ENCODE assay signal across 9 cellular contexts in the genomic region with DNA sequence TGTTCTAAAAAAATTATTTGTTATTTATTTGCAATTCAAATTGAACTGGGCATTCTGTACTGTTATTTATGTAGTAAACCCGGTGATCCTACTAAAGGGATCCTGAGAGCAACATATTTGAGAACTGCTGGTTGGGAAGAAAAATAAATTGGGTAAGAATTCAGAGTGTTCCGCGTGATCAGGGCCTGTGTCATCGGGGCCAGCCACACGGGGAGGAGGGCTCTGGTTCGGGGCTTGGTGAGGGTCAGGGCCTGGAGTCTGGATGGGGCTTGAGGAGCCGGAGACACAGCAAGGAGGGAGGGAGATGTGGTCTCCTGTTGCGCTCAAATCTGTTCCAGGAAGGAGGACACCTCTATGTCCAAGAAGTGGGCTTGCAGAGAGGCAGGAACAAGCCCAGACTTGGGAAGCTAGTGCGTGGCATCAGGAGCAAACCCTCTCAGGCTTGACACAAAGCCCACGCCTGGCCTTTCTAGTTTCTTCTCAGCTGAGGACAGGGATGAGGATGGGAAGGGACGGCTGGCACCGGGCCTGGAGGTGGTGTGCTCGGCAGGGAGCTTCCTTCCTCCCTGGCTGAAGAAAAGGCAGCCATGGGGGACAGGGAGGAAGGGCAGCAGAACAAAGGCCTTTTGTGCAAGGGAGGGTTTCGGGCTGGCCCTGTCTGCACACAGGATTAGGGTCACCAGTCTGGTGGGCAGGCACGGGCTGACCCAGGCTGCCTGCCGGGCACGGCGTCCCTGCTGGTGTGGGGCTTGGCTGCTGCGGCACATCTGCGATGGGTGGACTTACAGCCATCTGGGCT. TPM values are rescaled to one million over a fixed set of nuclear protein-coding genes. Genes with fewer than 3 reads are reported as not detected.
DNase-seq lines count a peak whose midpoint lies in the region; ATAC-seq, FAIRE-seq and TF ChIP-seq lines count a peak whose summit lies in the region.
"Had no signal": no experiment of that assay in that cellular context is flagged by ENCODE, and none has a peak within 500 bp of the region (broad histone marks: within the 10 kb centered on the region; RNA-seq: fewer than 3 reads in every experiment).

No MANE protein-coding gene starts in this region.

- no peaks in the 10 kb centered on the region for H3K36me3 ChIP-seq in neural progenitor cell

- 82% methylated on average over 19 of the region's 20 CpGs for WGBS in A549 (ENCODE audit: missing lambda C conversion rate)

- H3F3A ChIP-seq in neural progenitor cell (ENCODE audit: low read depth) = peaks cover 5% of the 10 kb centered on the region

- H3K27ac Mint-ChIP-seq in neural progenitor cell = peak overlapping the region; percentile 90

- no peak for TF ChIP-seq CTCF in A549 (IDR thresholded peaks at IDR 0.05)
- TF ChIP-seq CTCF in fibroblast of mammary gland (conservative IDR thresholded peaks at IDR 0.05; ENCODE audit: control insufficient read depth, insufficient read depth, low read depth, low read length) = no peak
- no peak for TF ChIP-seq CTCF in neural progenitor cell (IDR thresholded peaks at IDR 0.05)

- no peak for ATAC-seq in A549
- no peak for ATAC-seq in HG02870 (IDR thresholded peaks at IDR 0.05; ENCODE audit: unreplicated experiment)
- no peak for ATAC-seq in HG02763 (IDR thresholded peaks at IDR 0.05; ENCODE audit: unreplicated experiment)

- H2AFZ ChIP-seq in neural progenitor cell (replicated peaks) = no peak overlapping the region

- DNase-seq in A549 (ENCODE audit: low read depth in 1 of 2, low spot score in 1 of 2) (no peak), NCI-H69 (lab: John Stamatoyannopoulos, UW) (peak; percentile 49), fibroblast of mammary gland (ENCODE audit: low read depth) (peak; percentile 71), neural progenitor cell (ENCODE audit: low spot score) (peak; percentile 64), glomerular visceral epithelial cell (ENCODE audit: extremely low spot score) (no peak), T-helper 2 cell (no peak)
- DNase-seq: MV-4-11 had no signal

- H3K4me1 Mint-ChIP-seq in neural progenitor cell = peaks cover 37% of the 10 kb centered on the region

- peak overlapping the region; percentile 52 for H3K4me3 Mint-ChIP-seq in neural progenitor cell

- H3K9ac ChIP-seq in neural progenitor cell = no peak overlapping the region

- no peak overlapping the region for H3K4me2 ChIP-seq in A549
- H3K4me2 ChIP-seq in neural progenitor cell = peak overlapping the region; percentile 49

- no peaks in the 10 kb centered on the region for H4K20me1 ChIP-seq in neural progenitor cell (ENCODE audit: low read depth)

- FAIRE-seq in A549 (lab: Jason Lieb, UNC) = no peak

- H3K4me1 ChIP-seq in A549 (no peaks in the 10 kb centered on the region), neural progenitor cell (peaks cover 29% of the 10 kb centered on the region)

- H3K79me2 ChIP-seq in neural progenitor cell (ENCODE audit: low read depth) = no peaks in the 10 kb centered on the region

- no peaks in the 10 kb centered on the region for H3K27me3 ChIP-seq in neural progenitor cell

- TF ChIP-seq EP300 in A549 (IDR thresholded peaks at IDR 0.05) = no peak

- peaks cover 6% of the 10 kb centered on the region for H3K9me3 Mint-ChIP-seq in neural progenitor cell

- H3K9me3 ChIP-seq in A549 (no peaks in the 10 kb centered on the region), neural progenitor cell (ENCODE audit: low read depth) (no peaks in the 10 kb centered on the region)

- peaks cover 11% of the 10 kb centered on the region for H3K27me3 Mint-ChIP-seq in neural progenitor cell (ENCODE audit: insufficient read depth, low read depth)

- no peak for TF ChIP-seq RAD21 in A549 (conservative IDR thresholded peaks at IDR 0.05 in 1 of 2, IDR thresholded peaks at IDR 0.05 in 1 of 2)

- CTCF ChIA-PET in A549 (lab: Yijun Ruan, JAX) = interaction anchor here (0.7 to 3.2 kb wide), 8 partner anchors 9 to 122 kb away, joined by 3 to 14 read pairs (median 4); no protein-coding TSS in a partner anchor

- no peak overlapping the region for H3K4me3 ChIP-seq in A549
- no peak overlapping the region for H3K4me3 ChIP-seq in fibroblast of mammary gland (ENCODE audit: control insufficient read depth, low read depth, low read length)
- H3K4me3 ChIP-seq in neural progenitor cell = no peak overlapping the region

- POLR2A ChIA-PET in A549 (lab: Yijun Ruan, JAX) = no interaction called here

- H3K27ac ChIP-seq in A549 (peak overlapping the region; percentile 25 to 67; a peak in 4 of 6 replicates), neural progenitor cell (no peak overlapping the region)

- no peak for TF ChIP-seq POLR2A in A549 (IDR thresholded peaks at IDR 0.05; ENCODE audit: low read length)

- no peaks in the 10 kb centered on the region for H3K36me3 Mint-ChIP-seq in neural progenitor cell

TF ChIP-seq in A549, 52 proteins besides CTCF, POLR2A, EP300 and RAD21:
- TF ChIP-seq ZC3H11A (IDR thresholded peaks at IDR 0.05) = no peak
- no peak for TF ChIP-seq CHD4 (IDR thresholded peaks at IDR 0.05; ENCODE audit: borderline replicate concordance)
- TF ChIP-seq RCOR1 (IDR thresholded peaks at IDR 0.05; ENCODE audit: low read depth, low read length) = no peak
- TF ChIP-seq, protein P1, sequence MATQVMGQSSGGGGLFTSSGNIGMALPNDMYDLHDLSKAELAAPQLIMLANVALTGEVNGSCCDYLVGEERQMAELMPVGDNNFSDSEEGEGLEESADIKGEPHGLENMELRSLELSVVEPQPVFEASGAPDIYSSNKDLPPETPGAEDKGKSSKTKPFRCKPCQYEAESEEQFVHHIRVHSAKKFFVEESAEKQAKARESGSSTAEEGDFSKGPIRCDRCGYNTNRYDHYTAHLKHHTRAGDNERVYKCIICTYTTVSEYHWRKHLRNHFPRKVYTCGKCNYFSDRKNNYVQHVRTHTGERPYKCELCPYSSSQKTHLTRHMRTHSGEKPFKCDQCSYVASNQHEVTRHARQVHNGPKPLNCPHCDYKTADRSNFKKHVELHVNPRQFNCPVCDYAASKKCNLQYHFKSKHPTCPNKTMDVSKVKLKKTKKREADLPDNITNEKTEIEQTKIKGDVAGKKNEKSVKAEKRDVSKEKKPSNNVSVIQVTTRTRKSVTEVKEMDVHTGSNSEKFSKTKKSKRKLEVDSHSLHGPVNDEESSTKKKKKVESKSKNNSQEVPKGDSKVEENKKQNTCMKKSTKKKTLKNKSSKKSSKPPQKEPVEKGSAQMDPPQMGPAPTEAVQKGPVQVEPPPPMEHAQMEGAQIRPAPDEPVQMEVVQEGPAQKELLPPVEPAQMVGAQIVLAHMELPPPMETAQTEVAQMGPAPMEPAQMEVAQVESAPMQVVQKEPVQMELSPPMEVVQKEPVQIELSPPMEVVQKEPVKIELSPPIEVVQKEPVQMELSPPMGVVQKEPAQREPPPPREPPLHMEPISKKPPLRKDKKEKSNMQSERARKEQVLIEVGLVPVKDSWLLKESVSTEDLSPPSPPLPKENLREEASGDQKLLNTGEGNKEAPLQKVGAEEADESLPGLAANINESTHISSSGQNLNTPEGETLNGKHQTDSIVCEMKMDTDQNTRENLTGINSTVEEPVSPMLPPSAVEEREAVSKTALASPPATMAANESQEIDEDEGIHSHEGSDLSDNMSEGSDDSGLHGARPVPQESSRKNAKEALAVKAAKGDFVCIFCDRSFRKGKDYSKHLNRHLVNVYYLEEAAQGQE (IDR thresholded peaks at IDR 0.05) = no peak
- no peak for TF ChIP-seq TP53 (CRISPR knock-in tag; IDR thresholded peaks at IDR 0.05)
- no peak for TF ChIP-seq FOSL2 (IDR thresholded peaks at IDR 0.05)
- no peak for TF ChIP-seq FOSL2 (CRISPR knock-in tag; IDR thresholded peaks at IDR 0.05)

RNA-seq across cellular contexts. Expression of a gene that starts 22.9 kb away (rescaled TPM):
- polyA plus RNA-seq in A549 (2011; rRNA removed) (1.1 and 1.3 TPM in 2 replicates), A549 (2017; fragmentation: RNase III; extraction: RNeasy Plus Mini Kit Qiagen cat#74134 plus additional on column Dnase treatment) (1.6 to 2.7 TPM (median 2.6 TPM) in 3 replicates)
- polyA plus RNA-seq in A549 (2012; cell fraction: cytosol; rRNA removed) = 1.7 and 2.7 TPM in 2 replicates
- 5.7 and 7.7 TPM in 2 replicates for polyA plus RNA-seq in A549 (2012; cell fraction: nucleus; rRNA removed)
- polyA minus RNA-seq in A549 (2011; rRNA and poly(A)+ RNA removed) = 0.74 and 1.2 TPM in 2 replicates
- total RNA-seq in neural progenitor cell (ENCODE audit: low replicate concordance) = 15.0 and 15.9 TPM in 2 replicates

RNA-seq across cellular contexts. Expression of a gene that starts 45.9 kb away (rescaled TPM):
- polyA plus RNA-seq in A549 (2011; rRNA removed) = 5.6 and 5.8 TPM in 2 replicates
- 7.3 and 9.3 TPM in 2 replicates for polyA plus RNA-seq in A549 (2012; cell fraction: cytosol; rRNA removed)
- polyA plus RNA-seq in A549 (2012; cell fraction: nucleus; rRNA removed) = 9.0 and 9.7 TPM in 2 replicates
- polyA plus RNA-seq in A549 (2017; fragmentation: RNase III; extraction: RNeasy Plus Mini Kit Qiagen cat#74134 plus additional on column Dnase treatment) = 8.4 to 11.3 TPM (median 9.2 TPM) in 3 replicates
- 5.2 and 6.9 TPM in 2 replicates for polyA minus RNA-seq in A549 (2011; rRNA and poly(A)+ RNA removed)
- total RNA-seq in neural progenitor cell (ENCODE audit: low replicate concordance) = 4.8 and 12.6 TPM in 2 replicates

Comparison
In these comparisons a context has a peak if more than half of its experiments do, and no peak if none do; other contexts are left out.
1. DNase-seq: peak in NCI-H69 (single experiment), fibroblast of mammary gland (single experiment) and neural progenitor cell (single experiment); none in A549 (0 of 2), glomerular visceral epithelial cell (single experiment) and T-helper 2 cell (0 of 5).